Comparison of ENCODE assay signal across 11 cellular contexts in genomic region chr22:30291334-30291892, GRCh38. TPM values are rescaled to one million over a fixed set of nuclear protein-coding genes. Genes with fewer than 3 reads are reported as not detected.
DNase-seq lines count a peak whose midpoint lies in the region; ATAC-seq, FAIRE-seq and TF ChIP-seq lines count a peak whose summit lies in the region.
"Had no signal": no experiment of that assay in that cellular context is flagged by ENCODE, and none has a peak within 500 bp of the region (broad histone marks: within the 10 kb centered on the region; RNA-seq: fewer than 3 reads in every experiment).

No MANE protein-coding gene starts in this region.

- POLR2A ChIA-PET in MCF 10A (lab: Yijun Ruan, JAX): interaction anchor here (0.7 to 6.0 kb wide), 9 partner anchors 11 to 131 kb away, joined by 3 to 109 read pairs (median 7); partner anchors contain the start of genes CCDC157, SF3A1 and TBC1D10A

- peaks cover 8% of the 10 kb centered on the region for H3K36me3 ChIP-seq in mammary epithelial cell (ENCODE audit: insufficient read depth, low read length)
- H3K36me3 ChIP-seq in osteoblast (ENCODE audit: insufficient read depth, low read length): peaks cover 38% of the 10 kb centered on the region

- H3K27ac Mint-ChIP-seq in MCF 10A (ENCODE audit: low read depth, unreplicated experiment) (no peak overlapping the region), progenitor cell of endocrine pancreas (no peak overlapping the region)

- peak; percentile 65 for FAIRE-seq in urothelium cell line (lab: Jason Lieb, UNC)

- no peak overlapping the region for H3K4me2 ChIP-seq in mammary epithelial cell (ENCODE audit: insufficient read depth, low read depth, low read length)
- H3K4me2 ChIP-seq in osteoblast (ENCODE audit: insufficient read depth, low read length): no peak overlapping the region

- CTCF ChIA-PET in MCF 10A (lab: Yijun Ruan, JAX): interaction anchor here (1.0 to 1.8 kb wide), 7 partner anchors 11 to 96 kb away, joined by 3 to 6 read pairs (median 4); partner anchors contain the start of genes RNF215 and TBC1D10A
- CTCF ChIA-PET in mammary epithelial cell (lab: Charles Lee; ENCODE audit: low non-redundant PET): interaction anchor here (0.6 to 1.2 kb wide), 2 partner anchors 41 to 96 kb away, joined by 3 read pairs; partner anchors contain the start of gene RNF215

- no peak for ATAC-seq in HG02571 (IDR thresholded peaks at IDR 0.05; ENCODE audit: unreplicated experiment)

- H3K4me1 Mint-ChIP-seq in MCF 10A (ENCODE audit: insufficient read depth, unreplicated experiment) (no peaks in the 10 kb centered on the region), progenitor cell of endocrine pancreas (ENCODE audit: low read depth) (peaks cover 5% of the 10 kb centered on the region)

- H3K9me3 ChIP-seq in mammary epithelial cell (replicated peaks; ENCODE audit: insufficient read depth, low read length) (no peaks in the 10 kb centered on the region), osteoblast (ENCODE audit: low read depth, low read length) (no peaks in the 10 kb centered on the region)

- H4K20me1 ChIP-seq in mammary epithelial cell (ENCODE audit: insufficient read depth, low read length) (no peaks in the 10 kb centered on the region), osteoblast (ENCODE audit: insufficient read depth, low read length) (peaks cover 30% of the 10 kb centered on the region)

- in situ Hi-C loops in mammary epithelial cell (cut with MboI; ENCODE audit: low sequenced_read_pairs in 2 of 2): no loop called here

- H3K4me3 ChIP-seq in mammary epithelial cell (replicated peaks in 1 of 3; ENCODE audit: insufficient read depth in 1 of 3, low read depth in 2 of 3, low read length in 3 of 3): no peak overlapping the region
- peak overlapping the region in 3 of 59 donors; percentile 9 to 91 (median 11) for H3K4me3 ChIP-seq in dorsolateral prefrontal cortex
- no peak overlapping the region for H3K4me3 ChIP-seq in osteoblast (ENCODE audit: insufficient read depth, low read length)

- H3K27me3 ChIP-seq in mammary epithelial cell (ENCODE audit: insufficient read depth, low read length) (no peaks in the 10 kb centered on the region), dorsolateral prefrontal cortex (no peaks in the 10 kb centered on the region), osteoblast (ENCODE audit: insufficient read depth, low read length) (no peaks in the 10 kb centered on the region)

- H3K4me1 ChIP-seq in mammary epithelial cell (ENCODE audit: insufficient read depth, low read length) (peaks cover 35% of the 10 kb centered on the region), osteoblast (ENCODE audit: insufficient read depth, low read length) (peaks cover 27% of the 10 kb centered on the region)

- H2AFZ ChIP-seq in mammary epithelial cell (ENCODE audit: low read depth, low read length) (no peak overlapping the region), osteoblast (ENCODE audit: low read length) (no peak overlapping the region)

- no peak for DNase-seq in MCF 10A (ENCODE audit: unreplicated experiment)
- DNase-seq in mammary epithelial cell: no peak
- DNase-seq in dorsolateral prefrontal cortex: no peak
- DNase-seq in osteoblast (ENCODE audit: insufficient read length, low spot score, missing footprints): peak; percentile 22
- DNase-seq in urothelium cell line (ENCODE audit: low spot score): no peak
- no peak for DNase-seq in progenitor cell of endocrine pancreas (ENCODE audit: low spot score, unreplicated experiment)
- no peak for DNase-seq in NCI-H524 treated with DMSO at 0.1 percent for 48 hours (lab: John Stamatoyannopoulos, UW)
- DNase-seq: NCI-H1048 had no signal

- BruUV-seq in MCF 10A (replicated peaks; lab: Mats Ljungman, UMichigan) (no TSS peak), mammary epithelial cell (replicated peaks; lab: Mats Ljungman, UMichigan) (no TSS peak)

- peak overlapping the region; percentile 5 for H3K4me3 Mint-ChIP-seq in MCF 10A (ENCODE audit: unreplicated experiment)
- no peak overlapping the region for H3K4me3 Mint-ChIP-seq in progenitor cell of endocrine pancreas (ENCODE audit: low read depth)
- H3K4me3 Mint-ChIP-seq: CD14-positive monocyte had no signal

- dilution Hi-C loops in mammary epithelial cell (cut with HindIII; ENCODE audit: low sequenced_read_pairs): no loop called here

- no peaks in the 10 kb centered on the region for H3K79me2 ChIP-seq in mammary epithelial cell (ENCODE audit: insufficient read depth, low read length)
- peaks cover 3% of the 10 kb centered on the region for H3K79me2 ChIP-seq in osteoblast (ENCODE audit: insufficient read depth, low read length)

- no peaks in the 10 kb centered on the region for H3K36me3 Mint-ChIP-seq in MCF 10A (ENCODE audit: insufficient read depth, unreplicated experiment)
- H3K36me3 Mint-ChIP-seq in progenitor cell of endocrine pancreas (ENCODE audit: insufficient read depth): peaks cover 9% of the 10 kb centered on the region

- no peak for TF ChIP-seq CTCF in MCF 10A (IDR thresholded peaks at IDR 0.05; ENCODE audit: unreplicated experiment)
- no peak for TF ChIP-seq CTCF in mammary epithelial cell (conservative IDR thresholded peaks at IDR 0.05 in 1 of 2, IDR thresholded peaks at IDR 0.05 in 1 of 2; ENCODE audit: extremely low read depth in 1 of 2, insufficient read depth in 1 of 2, low read depth in 1 of 2, low read length in 2 of 2)
- no peak for TF ChIP-seq CTCF in dorsolateral prefrontal cortex (IDR thresholded peaks at IDR 0.05 in 54 of 56, conservative IDR thresholded peaks at IDR 0.05 in 2 of 56; ENCODE audit: low read depth in 1 of 56, partially characterized antibody in 56 of 56)
- no peak for TF ChIP-seq CTCF in osteoblast (IDR thresholded peaks at IDR 0.05; ENCODE audit: extremely low read depth, low read depth, low read length)
- TF ChIP-seq CTCF in progenitor cell of endocrine pancreas (IDR thresholded peaks at IDR 0.05; ENCODE audit: unreplicated experiment): no peak

- 58% methylated on average over 7 of the region's 9 CpGs for WGBS in mammary epithelial cell (ENCODE audit: low coverage, missing lambda C conversion rate)

- H3K27me3 Mint-ChIP-seq in MCF 10A (ENCODE audit: insufficient read depth, unreplicated experiment) (no peaks in the 10 kb centered on the region), progenitor cell of endocrine pancreas (peaks cover 2% of the 10 kb centered on the region)

- H3K9me3 Mint-ChIP-seq in MCF 10A (ENCODE audit: unreplicated experiment) (no peaks in the 10 kb centered on the region), progenitor cell of endocrine pancreas (ENCODE audit: low read depth) (no peaks in the 10 kb centered on the region)

- H3K27ac ChIP-seq in mammary epithelial cell (ENCODE audit: insufficient read depth, low read depth, low read length): no peak overlapping the region
- H3K27ac ChIP-seq in dorsolateral prefrontal cortex: peak overlapping the region; percentile 54 to 97 (median 92)
- peak overlapping the region; percentile 6 for H3K27ac ChIP-seq in osteoblast (ENCODE audit: low read depth, low read length)

- H3K9ac ChIP-seq in mammary epithelial cell (ENCODE audit: insufficient read depth, low read length): no peak overlapping the region

- intact Hi-C loops in MCF 10A (cut with micrococcal nuclease) (no loop called here), mammary epithelial cell (cut with micrococcal nuclease) (no loop called here), dorsolateral prefrontal cortex (cut with DNase I) (loop anchor here (2.0 kb wide), 2 partner anchors 35 to 41 kb away; partner anchors contain the start of gene TBC1D10A (in 1 of the 2))

RNA-seq across cellular contexts. Expression of gene CASTOR1, which starts 2.1 kb away (rescaled TPM):
- total RNA-seq in MCF 10A (2022) (1.2 and 4.8 TPM in 2 replicates), mammary epithelial cell (1 to 10 TPM; 8.7 to 9.7 TPM), dorsolateral prefrontal cortex (10 to 100 TPM in 109 of 120 experiments, 1 to 10 TPM in 11; 4.6 to 43.5 (median 15.5) TPM), osteoblast (5.3 and 5.8 TPM in 2 replicates), progenitor cell of endocrine pancreas (7.2 and 9.3 TPM in 2 replicates)
- 6.3 TPM for polyA plus RNA-seq in mammary epithelial cell
- 9.4 TPM for polyA minus RNA-seq in mammary epithelial cell

RNA-seq across cellular contexts. Expression of gene OSM, which starts 24.8 kb away (rescaled TPM):
- total RNA-seq in MCF 10A (2022) (not detected in 2 replicates), mammary epithelial cell (not detected), dorsolateral prefrontal cortex (1 to 10 TPM in 27 of 120 experiments, under 1 TPM in 47, not detected in 46; 0.23 to 6.7 (median 0.77) TPM), osteoblast (not detected in 2 replicates), progenitor cell of endocrine pancreas (not detected in 2 replicates)
- polyA plus RNA-seq in mammary epithelial cell: not detected
- not detected for polyA minus RNA-seq in mammary epithelial cell
- total RNA-seq: pulmonary artery endothelial cell had no signal

RNA-seq across cellular contexts. Expression of gene TBC1D10A, which starts 35.3 kb away (rescaled TPM):
- total RNA-seq in MCF 10A (2022) (11.1 and 13.1 TPM in 2 replicates), mammary epithelial cell (10 to 100 TPM; 25.7 to 27.5 TPM), dorsolateral prefrontal cortex (10 to 100 TPM in 116 of 120 experiments, 1 to 10 TPM in 4; 8.7 to 34.6 (median 16.2) TPM), osteoblast (30.6 and 32.9 TPM in 2 replicates), progenitor cell of endocrine pancreas (10.6 and 13.4 TPM in 2 replicates)
- 15.3 TPM for polyA plus RNA-seq in mammary epithelial cell
- 22.8 TPM for polyA minus RNA-seq in mammary epithelial cell

RNA-seq across cellular contexts. Expression of gene LIF, which starts 44.9 kb away (rescaled TPM):
- total RNA-seq in MCF 10A (2022): 9.5 and 19.3 TPM in 2 replicates
- 10 to 100 TPM; 31.2 to 35.8 TPM for total RNA-seq in mammary epithelial cell
- 7.8 TPM for polyA plus RNA-seq in mammary epithelial cell
- 12.0 TPM for polyA minus RNA-seq in mammary epithelial cell
- 1 to 10 TPM in 24 of 120 experiments, under 1 TPM in 53, not detected in 43; 0.10 to 6.6 (median 0.61) TPM for total RNA-seq in dorsolateral prefrontal cortex
- total RNA-seq in osteoblast: 3.2 and 3.3 TPM in 2 replicates
- total RNA-seq in progenitor cell of endocrine pancreas: 2.3 and 3.6 TPM in 2 replicates
- polyA plus RNA-seq: CD14-positive monocyte had no signal

Comparison
In these comparisons a context has a peak if more than half of its experiments do, and no peak if none do; other contexts are left out.
1. intact Hi-C loops: an anchor here in dorsolateral prefrontal cortex (2.0 kb wide); none called in MCF 10A and mammary epithelial cell.